In genomic region chr11:62678433-62678769, GRCh38 we compare ENCODE assay signal across 8 cellular contexts. TPM values are rescaled to one million over a fixed set of nuclear protein-coding genes. Genes with fewer than 3 reads are reported as not detected.
DNase-seq lines count a peak whose midpoint lies in the region; ATAC-seq and TF ChIP-seq lines count a peak whose summit lies in the region.

No MANE protein-coding gene starts in this region.

- H3K4me3 ChIP-seq in BLaER1: peak overlapping the region; percentile 99
- peak overlapping the region; percentile 95 for H3K4me3 ChIP-seq in Jurkat, Clone E6-1 (ENCODE audit: low read length)
- peak overlapping the region; percentile 100 for H3K4me3 ChIP-seq in colonic mucosa

- H3K4me2 ChIP-seq in BLaER1: peak overlapping the region; percentile 94

- no peaks in the 10 kb centered on the region for H3K9me3 Mint-ChIP-seq in natural killer cell

- no peaks in the 10 kb centered on the region for H3K27me3 Mint-ChIP-seq in natural killer cell (ENCODE audit: low read depth in 2 of 2)

- intact Hi-C loops in colonic mucosa (cut with DNase I): no loop called here
- intact Hi-C loops in natural killer cell (cut with micrococcal nuclease): loop anchor here (5.0 kb wide), 2 partner anchors 86 to 251 kb away; partner anchors contain the start of gene TUT1

- peaks cover 6% of the 10 kb centered on the region for H3K36me3 Mint-ChIP-seq in natural killer cell

- DNase-seq in Jurkat, Clone E6-1 (ENCODE audit: low read depth, low spot score): no peak
- no peak for DNase-seq in colonic mucosa
- DNase-seq in natural killer cell: no peak
- no peak for DNase-seq in NCI-H1105 (lab: John Stamatoyannopoulos, UW)
- no peak for DNase-seq in NCI-H128 (lab: John Stamatoyannopoulos, UW; ENCODE audit: unreplicated experiment)
- DNase-seq in NCI-H2029 (lab: John Stamatoyannopoulos, UW): no peak

- ATAC-seq in natural killer cell (no peak), GM21528 (IDR thresholded peaks at IDR 0.05; ENCODE audit: low FRiP score, unreplicated experiment) (no peak)

- TF ChIP-seq CTCF in colonic mucosa (IDR thresholded peaks at IDR 0.05) (no peak), natural killer cell (IDR thresholded peaks at IDR 0.05) (no peak)

- H4K20me1 ChIP-seq in BLaER1: peaks cover 28% of the 10 kb centered on the region

- H3K27ac Mint-ChIP-seq in natural killer cell: peak overlapping the region; percentile 95 to 99

- H3K27ac ChIP-seq in BLaER1 (peak overlapping the region; percentile 92), colonic mucosa (peak overlapping the region; percentile 87)

- H3K4me1 ChIP-seq in BLaER1 (peaks cover 48% of the 10 kb centered on the region), colonic mucosa (peaks cover 11% of the 10 kb centered on the region)

- H3K36me3 ChIP-seq in BLaER1: peaks cover 46% of the 10 kb centered on the region
- no peaks in the 10 kb centered on the region for H3K36me3 ChIP-seq in colonic mucosa

- H3K4me1 Mint-ChIP-seq in natural killer cell: peaks cover 26 to 31% of the 10 kb centered on the region in 2 donors

- H3K27me3 ChIP-seq in BLaER1: no peaks in the 10 kb centered on the region
- no peaks in the 10 kb centered on the region for H3K27me3 ChIP-seq in colonic mucosa

- H3K9me3 ChIP-seq in BLaER1 (no peaks in the 10 kb centered on the region), colonic mucosa (no peaks in the 10 kb centered on the region)

- peak overlapping the region; percentile 93 for H3K4me3 Mint-ChIP-seq in natural killer cell

- H3K9ac ChIP-seq in BLaER1 (peak overlapping the region; percentile 93), colonic mucosa (ENCODE audit: low read depth in 2 of 2, low read length in 2 of 2) (peak overlapping the region; percentile 95 to 97)

RNA-seq across cellular contexts. Expression of gene UBXN1, which starts 0.5 kb away (rescaled TPM):
- 350 TPM for polyA plus RNA-seq in Jurkat, Clone E6-1 (2012; ENCODE audit: insufficient read depth, insufficient read length)
- total RNA-seq in colonic mucosa (10 to 100 TPM; 74.8 to 87.8 TPM), natural killer cell (100 to 1,000 TPM; 179 to 238 (median 238) TPM)

RNA-seq across cellular contexts. Expression of gene LBHD1, which starts 6.3 kb away (rescaled TPM):
- polyA plus RNA-seq in Jurkat, Clone E6-1 (2012; ENCODE audit: insufficient read depth, insufficient read length): 31.7 TPM
- 10 to 100 TPM in 1 of 2 donors, 1 to 10 TPM in 1; 7.1 to 12.3 TPM for total RNA-seq in colonic mucosa
- 10 to 100 TPM; 17.4 to 29.1 (median 20.4) TPM for total RNA-seq in natural killer cell

RNA-seq across cellular contexts. Expression of gene UQCC3, which starts 6.9 kb away (rescaled TPM):
- 11.6 TPM for polyA plus RNA-seq in Jurkat, Clone E6-1 (2012; ENCODE audit: insufficient read depth, insufficient read length)
- total RNA-seq in colonic mucosa (10 to 100 TPM; 13.9 to 23.2 TPM), natural killer cell (1 to 10 TPM; 3.9 to 5.2 (median 4.0) TPM)

RNA-seq across cellular contexts. Expression of gene LRRN4CL, which starts 10.9 kb away (rescaled TPM):
- polyA plus RNA-seq in Jurkat, Clone E6-1 (2012; ENCODE audit: insufficient read depth, insufficient read length): not detected
- total RNA-seq in colonic mucosa: 1 to 10 TPM in 1 of 2 donors, under 1 TPM in 1; 0.82 to 3.3 TPM
- total RNA-seq in natural killer cell: not detected

RNA-seq across cellular contexts. Expression of gene CSKMT, which starts 13.3 kb away (rescaled TPM):
- 18.9 TPM for polyA plus RNA-seq in Jurkat, Clone E6-1 (2012; ENCODE audit: insufficient read depth, insufficient read length)
- total RNA-seq in colonic mucosa (10 to 100 TPM in 1 of 2 donors, 1 to 10 TPM in 1; 9.4 to 27.0 TPM), natural killer cell (10 to 100 TPM; 12.0 to 21.5 (median 13.7) TPM)
